In genomic region chr10:119542990-119543813, GRCh38 we compare ENCODE assay signal across 8 cellular contexts.
DNase-seq lines count a peak whose midpoint lies in the region; ATAC-seq and TF ChIP-seq lines count a peak whose summit lies in the region.

No MANE protein-coding gene starts in this region.

- H3K4me3 ChIP-seq in HUES6 (ENCODE audit: low read depth, low read length): peak overlapping the region; percentile 67
- peak overlapping the region; percentile 71 for H3K4me3 ChIP-seq in astrocyte of the cerebellum (ENCODE audit: low read depth, low read length)

- peaks cover 20% of the 10 kb centered on the region for H3K4me1 ChIP-seq in HUES6 (ENCODE audit: control insufficient read depth, insufficient read depth, low read length)

- H3K36me3 ChIP-seq in HUES6 (ENCODE audit: control insufficient read depth, insufficient read depth, low read length): no peaks in the 10 kb centered on the region

- no peak overlapping the region for H3K27ac ChIP-seq in HUES6 (ENCODE audit: low read depth, low read length)

- TF ChIP-seq CTCF in astrocyte of the cerebellum (IDR thresholded peaks at IDR 0.05; ENCODE audit: low read depth, low read length, missing control alignments): peak; percentile 51

- no peaks in the 10 kb centered on the region for H3K9me3 ChIP-seq in HUES6 (ENCODE audit: control insufficient read depth, insufficient read depth, low read depth, low read length)

- peak; percentile 41 for ATAC-seq in GM21515 (IDR thresholded peaks at IDR 0.05; ENCODE audit: unreplicated experiment)

- in situ Hi-C loops in astrocyte of the cerebellum (cut with HindIII; ENCODE audit: low sequenced_read_pairs): no loop called here

- peaks cover 54% of the 10 kb centered on the region for H3K27me3 ChIP-seq in HUES6 (ENCODE audit: control insufficient read depth, insufficient read depth, low read length)

- DNase-seq in DMS53 treated with DMSO at 0.1 percent for 48 hours (lab: John Stamatoyannopoulos, UW; ENCODE audit: unreplicated experiment) (peak; percentile 24), T-helper 1 cell (peak; percentile 25 to 70 (median 44)), astrocyte of the cerebellum (ENCODE audit: low read depth) (no peak), iris pigment epithelial cell (ENCODE audit: low read depth) (peak; percentile 45), NCI-H345 treated with DMSO at 0.1 percent for 48 hours (lab: John Stamatoyannopoulos, UW; ENCODE audit: unreplicated experiment) (no peak)
- DNase-seq in stimulated activated CD4-positive, alpha-beta T cell treated with anti-CD3 and anti-CD28 coated beads, Interleukin-15, amount 100 ng/mL, for 48 hours (ENCODE audit: low read depth in 2 of 2): peak; percentile 44 to 47

- peak overlapping the region; percentile 48 for H3K9ac ChIP-seq in HUES6 (ENCODE audit: low read length)

Comparison
In these comparisons a context has a peak if more than half of its experiments do, and no peak if none do; other contexts are left out.
1. DNase-seq: peak in DMS53 treated with DMSO at 0.1 percent for 48 hours (single experiment), T-helper 1 cell (5 of 5), iris pigment epithelial cell (single experiment) and stimulated activated CD4-positive, alpha-beta T cell treated with anti-CD3 and anti-CD28 coated beads, Interleukin-15, amount 100 ng/mL, for 48 hours (2 of 2); none in astrocyte of the cerebellum (single experiment) and NCI-H345 treated with DMSO at 0.1 percent for 48 hours (single experiment).